1 cellular context compared by ENCODE assay signal in genomic region chr19:2269244-2270156, GRCh38.
TF ChIP-seq lines count a peak whose summit lies in the region.

No MANE protein-coding gene starts in this region.

TF ChIP-seq in HepG2, 621 proteins besides CTCF, POLR2A, EP300 and RAD21 (continues in another document):
- no peak for TF ChIP-seq ZNF549 (CRISPR knock-in tag; IDR thresholded peaks at IDR 0.05)
- TF ChIP-seq ETV6 (CRISPR knock-in tag; conservative IDR thresholded peaks at IDR 0.05), result peak; percentile 84; the same call in 1 of the 2 replicates
- TF ChIP-seq ARID5B (CRISPR knock-in tag; IDR thresholded peaks at IDR 0.05), result peak; percentile 38; the same call in 1 of the 2 replicates
- TF ChIP-seq, protein P1, sequence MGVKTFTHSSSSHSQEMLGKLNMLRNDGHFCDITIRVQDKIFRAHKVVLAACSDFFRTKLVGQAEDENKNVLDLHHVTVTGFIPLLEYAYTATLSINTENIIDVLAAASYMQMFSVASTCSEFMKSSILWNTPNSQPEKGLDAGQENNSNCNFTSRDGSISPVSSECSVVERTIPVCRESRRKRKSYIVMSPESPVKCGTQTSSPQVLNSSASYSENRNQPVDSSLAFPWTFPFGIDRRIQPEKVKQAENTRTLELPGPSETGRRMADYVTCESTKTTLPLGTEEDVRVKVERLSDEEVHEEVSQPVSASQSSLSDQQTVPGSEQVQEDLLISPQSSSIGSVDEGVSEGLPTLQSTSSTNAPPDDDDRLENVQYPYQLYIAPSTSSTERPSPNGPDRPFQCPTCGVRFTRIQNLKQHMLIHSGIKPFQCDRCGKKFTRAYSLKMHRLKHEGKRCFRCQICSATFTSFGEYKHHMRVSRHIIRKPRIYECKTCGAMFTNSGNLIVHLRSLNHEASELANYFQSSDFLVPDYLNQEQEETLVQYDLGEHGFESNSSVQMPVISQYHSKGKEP (CRISPR knock-in tag; IDR thresholded peaks at IDR 0.05), result peak; percentile 93
- 0 out of 2 replicates have a peak, but pooled peaks have one; percentile 55 for TF ChIP-seq NFATC3 (CRISPR knock-in tag; IDR thresholded peaks at IDR 0.05)
- TF ChIP-seq EEA1 (CRISPR knock-in tag; IDR thresholded peaks at IDR 0.05; ENCODE audit: borderline replicate concordance), result peak; percentile 91; the same call in 1 of the 2 replicates
- peak; percentile 69; the same call in 1 of the 2 replicates for TF ChIP-seq ZMYM4 (CRISPR knock-in tag; IDR thresholded peaks at IDR 0.05)
- TF ChIP-seq USF2 (IDR thresholded peaks at IDR 0.05; ENCODE audit: low read depth, low read length), result no peak
- no peak for TF ChIP-seq USF2 (CRISPR knock-in tag; IDR thresholded peaks at IDR 0.05; ENCODE audit: borderline replicate concordance)
- peak; percentile 69; the same call in 1 of the 2 replicates for TF ChIP-seq CREB1 (IDR thresholded peaks at IDR 0.05)
- no peak for TF ChIP-seq CREB1 (CRISPR knock-in tag; IDR thresholded peaks at IDR 0.05)
- peak; percentile 52; the same call in 1 of the 2 replicates for TF ChIP-seq ZNF746 (CRISPR knock-in tag; IDR thresholded peaks at IDR 0.05)
- TF ChIP-seq ZSCAN9 (CRISPR knock-in tag; IDR thresholded peaks at IDR 0.05; ENCODE audit: borderline replicate concordance), result peak; percentile 93
- TF ChIP-seq GATA4 (IDR thresholded peaks at IDR 0.05; ENCODE audit: borderline replicate concordance, low read depth), result peak; percentile 78
- TF ChIP-seq MIXL1 (CRISPR knock-in tag; IDR thresholded peaks at IDR 0.05), result peak; percentile 28; the same call in 1 of the 2 replicates
- TF ChIP-seq RNF219 (CRISPR knock-in tag; IDR thresholded peaks at IDR 0.05), result peak; percentile 71; the same call in 1 of the 2 replicates
- TF ChIP-seq POGZ (CRISPR knock-in tag; IDR thresholded peaks at IDR 0.05), result no peak
- TF ChIP-seq ZBTB38 (CRISPR knock-in tag; IDR thresholded peaks at IDR 0.05), result peak; percentile 66; the same call in 1 of the 2 replicates
- peak; percentile 69; the same call in 1 of the 2 replicates for TF ChIP-seq MAZ (IDR thresholded peaks at IDR 0.05; ENCODE audit: borderline replicate concordance, low read depth, low read length)
- TF ChIP-seq MAZ (CRISPR knock-in tag; IDR thresholded peaks at IDR 0.05; ENCODE audit: low read depth), result peak; percentile 82; the same call in 1 of the 2 replicates
- peak; percentile 32; the same call in 1 of the 2 replicates for TF ChIP-seq AHDC1 (CRISPR knock-in tag; IDR thresholded peaks at IDR 0.05; ENCODE audit: borderline replicate concordance)
- 0 out of 2 replicates have a peak, but pooled peaks have one; percentile 78 for TF ChIP-seq ZNF564 (CRISPR knock-in tag; IDR thresholded peaks at IDR 0.05)
- peak; percentile 82; the same call in 1 of the 2 replicates for TF ChIP-seq YEATS4 (CRISPR knock-in tag; IDR thresholded peaks at IDR 0.05; ENCODE audit: borderline replicate concordance)
- TF ChIP-seq ZNF558 (CRISPR knock-in tag; IDR thresholded peaks at IDR 0.05; ENCODE audit: borderline replicate concordance), result peak; percentile 92; the same call in 1 of the 2 replicates
- peak; percentile 81; the same call in 1 of the 2 replicates for TF ChIP-seq ZNF747 (CRISPR knock-in tag; IDR thresholded peaks at IDR 0.05; ENCODE audit: borderline replicate concordance)
- TF ChIP-seq, protein P2, sequence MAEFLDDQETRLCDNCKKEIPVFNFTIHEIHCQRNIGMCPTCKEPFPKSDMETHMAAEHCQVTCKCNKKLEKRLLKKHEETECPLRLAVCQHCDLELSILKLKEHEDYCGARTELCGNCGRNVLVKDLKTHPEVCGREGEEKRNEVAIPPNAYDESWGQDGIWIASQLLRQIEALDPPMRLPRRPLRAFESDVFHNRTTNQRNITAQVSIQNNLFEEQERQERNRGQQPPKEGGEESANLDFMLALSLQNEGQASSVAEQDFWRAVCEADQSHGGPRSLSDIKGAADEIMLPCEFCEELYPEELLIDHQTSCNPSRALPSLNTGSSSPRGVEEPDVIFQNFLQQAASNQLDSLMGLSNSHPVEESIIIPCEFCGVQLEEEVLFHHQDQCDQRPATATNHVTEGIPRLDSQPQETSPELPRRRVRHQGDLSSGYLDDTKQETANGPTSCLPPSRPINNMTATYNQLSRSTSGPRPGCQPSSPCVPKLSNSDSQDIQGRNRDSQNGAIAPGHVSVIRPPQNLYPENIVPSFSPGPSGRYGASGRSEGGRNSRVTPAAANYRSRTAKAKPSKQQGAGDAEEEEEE (CRISPR knock-in tag; IDR thresholded peaks at IDR 0.05; ENCODE audit: borderline replicate concordance), result no peak
- peak; percentile 100 for TF ChIP-seq RBFOX2 (IDR thresholded peaks at IDR 0.05; ENCODE audit: low read depth, low read length)
- peak; percentile 62 for TF ChIP-seq CSRNP1 (CRISPR knock-in tag; IDR thresholded peaks at IDR 0.05)
- TF ChIP-seq FOXC1 (CRISPR knock-in tag; IDR thresholded peaks at IDR 0.05; ENCODE audit: borderline replicate concordance), result peak; percentile 63; the same call in 1 of the 2 replicates
- peak; percentile 90 for TF ChIP-seq SALL2 (CRISPR knock-in tag; IDR thresholded peaks at IDR 0.05)
- TF ChIP-seq SP5 (CRISPR knock-in tag; IDR thresholded peaks at IDR 0.05; ENCODE audit: borderline replicate concordance, low read depth), result peak; percentile 78; the same call in 1 of the 2 replicates
- peak; percentile 52; the same call in 1 of the 2 replicates for TF ChIP-seq ZBTB20 (CRISPR knock-in tag; IDR thresholded peaks at IDR 0.05; ENCODE audit: borderline replicate concordance, low read depth)
- TF ChIP-seq RNF2 (conservative IDR thresholded peaks at IDR 0.05; ENCODE audit: low read depth), result 0 out of 2 replicates have a peak, but pooled peaks have one; percentile 29
- TF ChIP-seq, protein P3, sequence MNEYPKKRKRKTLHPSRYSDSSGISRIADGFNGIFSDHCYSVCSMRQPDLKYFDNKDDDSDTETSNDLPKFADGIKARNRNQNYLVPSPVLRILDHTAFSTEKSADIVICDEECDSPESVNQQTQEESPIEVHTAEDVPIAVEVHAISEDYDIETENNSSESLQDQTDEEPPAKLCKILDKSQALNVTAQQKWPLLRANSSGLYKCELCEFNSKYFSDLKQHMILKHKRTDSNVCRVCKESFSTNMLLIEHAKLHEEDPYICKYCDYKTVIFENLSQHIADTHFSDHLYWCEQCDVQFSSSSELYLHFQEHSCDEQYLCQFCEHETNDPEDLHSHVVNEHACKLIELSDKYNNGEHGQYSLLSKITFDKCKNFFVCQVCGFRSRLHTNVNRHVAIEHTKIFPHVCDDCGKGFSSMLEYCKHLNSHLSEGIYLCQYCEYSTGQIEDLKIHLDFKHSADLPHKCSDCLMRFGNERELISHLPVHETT (CRISPR knock-in tag; conservative IDR thresholded peaks at IDR 0.05), result 0 out of 2 replicates have a peak, but pooled peaks have one; percentile 47
- TF ChIP-seq IRX3 (CRISPR knock-in tag; IDR thresholded peaks at IDR 0.05; ENCODE audit: borderline replicate concordance, low read depth), result peak; percentile 84; the same call in 1 of the 2 replicates
- TF ChIP-seq EZH2 (conservative IDR thresholded peaks at IDR 0.05; ENCODE audit: low read depth, low read length), result no peak
- no peak for TF ChIP-seq ZNF678 (CRISPR knock-in tag; IDR thresholded peaks at IDR 0.05)
- peak; percentile 87 for TF ChIP-seq NFYB (CRISPR knock-in tag; IDR thresholded peaks at IDR 0.05)
